1 cellular context compared by ENCODE assay signal in genomic region chr2:44495544-44495943, GRCh38.
TF ChIP-seq lines count a peak whose summit lies in the region.

No MANE protein-coding gene starts in this region.

TF ChIP-seq in HepG2, 621 proteins besides CTCF, POLR2A, EP300 and RAD21 (continued from another document):
- TF ChIP-seq, protein P1, sequence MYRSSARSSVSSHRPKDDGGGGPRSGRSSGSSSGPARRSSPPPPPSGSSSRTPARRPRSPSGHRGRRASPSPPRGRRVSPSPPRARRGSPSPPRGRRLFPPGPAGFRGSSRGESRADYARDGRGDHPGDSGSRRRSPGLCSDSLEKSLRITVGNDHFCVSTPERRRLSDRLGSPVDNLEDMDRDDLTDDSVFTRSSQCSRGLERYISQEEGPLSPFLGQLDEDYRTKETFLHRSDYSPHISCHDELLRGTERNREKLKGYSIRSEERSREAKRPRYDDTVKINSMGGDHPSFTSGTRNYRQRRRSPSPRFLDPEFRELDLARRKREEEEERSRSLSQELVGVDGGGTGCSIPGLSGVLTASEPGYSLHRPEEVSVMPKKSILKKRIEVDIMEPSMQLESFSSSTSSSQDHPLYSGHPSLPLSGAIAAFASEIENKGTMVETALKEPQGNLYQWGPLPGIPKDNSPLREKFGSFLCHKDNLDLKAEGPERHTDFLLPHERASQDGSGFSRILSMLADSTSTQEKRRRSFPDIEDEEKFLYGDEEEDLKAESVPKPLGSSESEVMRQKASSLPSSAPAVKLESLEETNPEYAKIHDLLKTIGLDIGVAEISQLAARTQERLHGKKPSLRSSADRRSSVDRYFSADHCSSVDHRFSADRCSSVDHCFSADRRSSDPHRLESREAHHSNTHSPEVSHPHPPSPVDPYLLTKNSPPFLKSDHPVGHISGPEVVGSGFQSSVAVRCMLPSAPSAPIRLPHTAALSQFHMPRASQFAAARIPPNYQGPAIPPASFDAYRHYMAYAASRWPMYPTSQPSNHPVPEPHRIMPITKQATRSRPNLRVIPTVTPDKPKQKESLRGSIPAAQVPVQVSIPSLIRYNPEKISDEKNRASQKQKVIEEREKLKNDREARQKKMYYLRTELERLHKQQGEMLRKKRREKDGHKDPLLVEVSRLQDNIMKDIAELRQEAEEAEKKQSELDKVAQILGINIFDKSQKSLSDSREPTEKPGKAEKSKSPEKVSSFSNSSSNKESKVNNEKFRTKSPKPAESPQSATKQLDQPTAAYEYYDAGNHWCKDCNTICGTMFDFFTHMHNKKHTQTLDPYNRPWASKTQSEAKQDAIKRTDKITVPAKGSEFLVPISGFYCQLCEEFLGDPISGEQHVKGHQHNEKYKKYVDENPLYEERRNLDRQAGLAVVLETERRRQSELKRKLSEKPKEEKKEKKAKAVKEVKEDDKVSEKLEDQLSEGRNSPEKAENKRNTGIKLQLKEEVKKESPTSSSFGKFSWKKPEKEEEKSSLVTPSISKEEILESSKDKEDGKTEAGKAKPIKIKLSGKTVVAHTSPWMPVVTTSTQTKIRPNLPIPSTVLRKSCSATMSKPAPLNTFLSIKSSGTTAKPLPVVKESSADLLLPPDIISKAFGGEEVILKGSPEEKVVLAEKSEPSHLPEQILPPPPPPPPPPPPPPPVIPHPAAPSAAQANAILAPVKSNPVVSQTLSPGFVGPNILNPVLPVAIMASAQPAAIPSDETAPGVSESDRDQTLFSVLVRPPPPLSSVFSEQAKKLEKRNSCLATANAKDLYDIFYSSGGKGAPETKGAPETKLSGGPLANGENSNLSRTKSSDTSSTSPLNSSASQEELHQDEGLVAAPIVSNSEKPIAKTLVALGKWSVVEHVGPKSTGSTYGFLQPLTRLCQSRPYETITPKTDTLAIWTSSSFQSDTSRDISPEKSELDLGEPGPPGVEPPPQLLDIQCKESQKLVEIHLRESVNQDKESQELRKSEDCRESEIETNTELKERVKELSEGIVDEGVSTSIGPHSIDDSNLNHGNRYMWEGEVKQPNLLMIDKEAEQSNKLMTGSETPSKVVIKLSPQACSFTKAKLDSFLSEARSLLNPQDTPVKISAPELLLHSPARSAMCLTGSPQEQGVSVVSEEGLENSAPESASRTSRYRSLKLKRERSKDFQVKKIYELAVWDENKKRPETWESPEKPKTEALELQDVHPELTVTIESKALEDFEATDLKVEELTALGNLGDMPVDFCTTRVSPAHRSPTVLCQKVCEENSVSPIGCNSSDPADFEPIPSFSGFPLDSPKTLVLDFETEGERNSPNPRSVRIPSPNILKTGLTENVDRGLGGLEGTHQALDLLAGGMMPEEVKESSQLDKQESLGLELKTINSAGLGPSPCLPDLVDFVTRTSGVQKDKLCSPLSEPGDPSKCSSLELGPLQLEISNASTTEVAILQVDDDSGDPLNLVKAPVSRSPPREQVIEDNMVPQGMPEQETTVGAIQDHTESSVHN (CRISPR knock-in tag; IDR thresholded peaks at IDR 0.05), result no peak
- no peak for TF ChIP-seq ZMAT3 (CRISPR knock-in tag; conservative IDR thresholded peaks at IDR 0.05)
- TF ChIP-seq GABPB1 (CRISPR knock-in tag; IDR thresholded peaks at IDR 0.05), result no peak
- TF ChIP-seq NCOA2 (CRISPR knock-in tag; IDR thresholded peaks at IDR 0.05), result no peak
- no peak for TF ChIP-seq ZNF550 (CRISPR knock-in tag; IDR thresholded peaks at IDR 0.05; ENCODE audit: borderline replicate concordance)
- TF ChIP-seq FOXK1 (CRISPR knock-in tag; IDR thresholded peaks at IDR 0.05; ENCODE audit: borderline replicate concordance, low read depth), result no peak
- no peak for TF ChIP-seq ZNF432 (CRISPR knock-in tag; IDR thresholded peaks at IDR 0.05; ENCODE audit: borderline replicate concordance)
- TF ChIP-seq ZNF503 (CRISPR knock-in tag; IDR thresholded peaks at IDR 0.05), result no peak
